8 cellular contexts compared by ENCODE assay signal in the genomic region with DNA sequence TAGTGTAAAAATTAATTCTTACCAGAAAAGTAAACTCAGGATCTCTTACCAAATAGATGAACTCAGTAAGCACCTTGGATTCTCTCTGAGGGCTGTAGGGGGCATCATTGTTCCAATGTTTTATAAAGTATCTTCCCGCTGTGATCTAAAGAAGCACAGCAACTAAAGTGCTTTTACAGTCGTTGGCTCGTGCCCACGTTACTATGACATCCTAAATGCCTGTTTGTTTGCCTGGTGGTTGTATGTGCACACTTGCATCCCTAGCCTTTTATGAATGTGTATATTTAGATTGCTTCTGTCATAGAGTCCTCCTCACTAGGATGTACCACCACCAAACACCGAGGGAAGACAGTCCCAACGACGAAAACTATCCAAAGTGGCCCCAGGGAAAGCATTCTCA. TPM values are rescaled to one million over a fixed set of nuclear protein-coding genes. Genes with fewer than 3 reads are reported as not detected.
DNase-seq lines count a peak whose midpoint lies in the region; ATAC-seq, FAIRE-seq and TF ChIP-seq lines count a peak whose summit lies in the region.

No MANE protein-coding gene starts in this region.

- H3K36me3 ChIP-seq in DOHH2 (ENCODE audit: control insufficient read depth, low read length) (peaks cover 10% of the 10 kb centered on the region; the same call in 1 of the 2 replicates), stomach (no peaks in the 10 kb centered on the region)

- peak; percentile 35 for TF ChIP-seq CTCF in DOHH2 (IDR thresholded peaks at IDR 0.05; ENCODE audit: low read depth, low read length, poor library complexity, severe bottlenecking)
- TF ChIP-seq CTCF in brain (conservative IDR thresholded peaks at IDR 0.05), result peak; percentile 64 to 75
- peak in 4 of 7 experiments; percentile 10 to 41 (median 35) for TF ChIP-seq CTCF in stomach (IDR thresholded peaks at IDR 0.05)

- no peak overlapping the region for H3K4me2 ChIP-seq in DOHH2 (ENCODE audit: low read length)

- no peaks in the 10 kb centered on the region for H3K9me3 Mint-ChIP-seq in brain
- no peaks in the 10 kb centered on the region for H3K9me3 Mint-ChIP-seq in activated naive CD8-positive, alpha-beta T cell treated with anti-CD3 and anti-CD28 coated beads for 36 hours

- H3K4me3 ChIP-seq in DOHH2 (ENCODE audit: low read length), result no peak overlapping the region
- no peak overlapping the region for H3K4me3 ChIP-seq in stomach

- TF ChIP-seq EP300 in stomach (IDR thresholded peaks at IDR 0.05), result no peak

- no peak for FAIRE-seq in GM12891 (lab: Jason Lieb, UNC)

- peaks cover 2% of the 10 kb centered on the region for H3K36me3 Mint-ChIP-seq in brain
- peaks cover 18% of the 10 kb centered on the region for H3K36me3 Mint-ChIP-seq in activated naive CD8-positive, alpha-beta T cell treated with anti-CD3 and anti-CD28 coated beads for 36 hours

- H3K9me2 ChIP-seq in DOHH2 (replicated peaks; ENCODE audit: control insufficient read depth, low read length), result no peaks in the 10 kb centered on the region

- no peaks in the 10 kb centered on the region for H3F3A ChIP-seq in DOHH2 (ENCODE audit: control insufficient read depth, insufficient read depth)

- no peaks in the 10 kb centered on the region for H3K27me3 ChIP-seq in DOHH2 (ENCODE audit: control insufficient read depth, low read length)
- no peaks in the 10 kb centered on the region for H3K27me3 ChIP-seq in stomach

- 0 out of 2 replicates have a peak, but pooled peaks cover 6% of the 10 kb centered on the region for H4K20me1 ChIP-seq in DOHH2 (ENCODE audit: control insufficient read depth, insufficient read depth, low read depth, low read length)

- WGBS in stomach, 5 donors, result 44 to 64% (median 57%) methylated on average over 7 of the region's 7 CpGs

- H3K9me3 ChIP-seq in DOHH2 (ENCODE audit: control insufficient read depth, insufficient read depth, low read length) (no peaks in the 10 kb centered on the region), stomach (no peaks in the 10 kb centered on the region)

- peak; percentile 52 for ATAC-seq in HG03159 (IDR thresholded peaks at IDR 0.05; ENCODE audit: unreplicated experiment)

- H3K79me2 ChIP-seq in DOHH2 (ENCODE audit: control insufficient read depth, low read length), result peaks cover 21% of the 10 kb centered on the region

- no peaks in the 10 kb centered on the region for H3K27me3 Mint-ChIP-seq in brain
- H3K27me3 Mint-ChIP-seq in activated naive CD8-positive, alpha-beta T cell treated with anti-CD3 and anti-CD28 coated beads for 36 hours, result no peaks in the 10 kb centered on the region

- peak overlapping the region; percentile 17 to 84 (median 55) for H3K27ac Mint-ChIP-seq in brain
- no peak overlapping the region for H3K27ac Mint-ChIP-seq in activated naive CD8-positive, alpha-beta T cell treated with anti-CD3 and anti-CD28 coated beads for 36 hours

- peaks cover 66% of the 10 kb centered on the region for H3K4me1 Mint-ChIP-seq in brain
- peaks cover 7% of the 10 kb centered on the region for H3K4me1 Mint-ChIP-seq in activated naive CD8-positive, alpha-beta T cell treated with anti-CD3 and anti-CD28 coated beads for 36 hours

- intact Hi-C loops in stomach (cut with DNase I; ENCODE audit: low total_unique reads), result no loop called here

- H3K4me1 ChIP-seq in DOHH2 (ENCODE audit: control insufficient read depth, low read length) (peaks cover 7% of the 10 kb centered on the region), stomach (peaks cover 4 to 58% (median 30%) of the 10 kb centered on the region in 4 donors)

- DNase-seq in NCI-H526 (lab: John Stamatoyannopoulos, UW), result peak; percentile 64 to 82
- peak; percentile 63 for DNase-seq in iPS-NIHi7 (ENCODE audit: extremely low spot score)
- DNase-seq in stomach, result no peak
- no peak for DNase-seq in activated naive CD8-positive, alpha-beta T cell treated with anti-CD3 and anti-CD28 coated beads for 36 hours
- DNase-seq in GM12891 (ENCODE audit: insufficient read length, low spot score), result no peak

- TF ChIP-seq POLR2A in stomach (IDR thresholded peaks at IDR 0.05), result no peak
- TF ChIP-seq POLR2A in GM12891 (IDR thresholded peaks at IDR 0.05; ENCODE audit: low read depth, low read length), result no peak

- peak overlapping the region in 1 of 5 experiments; percentile 62 for H3K4me3 Mint-ChIP-seq in brain
- H3K4me3 Mint-ChIP-seq in activated naive CD8-positive, alpha-beta T cell treated with anti-CD3 and anti-CD28 coated beads for 36 hours, result no peak overlapping the region

- H3K27ac ChIP-seq in DOHH2 (ENCODE audit: low read depth, low read length) (no peak overlapping the region), stomach (no peak overlapping the region)

TF ChIP-seq in GM12891, 5 proteins besides CTCF, POLR2A, EP300 and RAD21:
- TF ChIP-seq PAX5 (IDR thresholded peaks at IDR 0.05; ENCODE audit: insufficient read depth, low read length, severe bottlenecking), result no peak
- no peak for TF ChIP-seq TAF1 (IDR thresholded peaks at IDR 0.05; ENCODE audit: low read depth, low read length)
- no peak for TF ChIP-seq POLR2AphosphoS5 (IDR thresholded peaks at IDR 0.05; ENCODE audit: low read depth, low read length)
- no peak for TF ChIP-seq POU2F2 (IDR thresholded peaks at IDR 0.05; ENCODE audit: low read depth, low read length)
- no peak for TF ChIP-seq SPI1 (IDR thresholded peaks at IDR 0.05; ENCODE audit: low read depth, low read length)

RNA-seq across cellular contexts. Expression of a gene that starts 34.5 kb away (rescaled TPM):
- 1.9 TPM for polyA plus RNA-seq in brain (ENCODE audit: insufficient read depth, low read depth, low replicate concordance)
- total RNA-seq in stomach, result 1 to 10 TPM; 1.4 to 4.6 (median 3.0) TPM
- 1 to 10 TPM in 2 of 3 donors, under 1 TPM in 1; 1.00 to 2.8 (median 1.1) TPM for polyA plus RNA-seq in stomach
- total RNA-seq in activated naive CD8-positive, alpha-beta T cell treated with anti-CD3 and anti-CD28 coated beads for 36 hours, result 1 to 10 TPM; 7.4 to 7.9 TPM
- polyA plus RNA-seq in GM12891 (2012; ENCODE audit: low read depth, missing spikeins), result 1.8 TPM

RNA-seq across cellular contexts. Expression of a gene that starts 35.6 kb away (rescaled TPM):
- polyA plus RNA-seq in brain (ENCODE audit: insufficient read depth, low read depth, low replicate concordance) (19.4 TPM), stomach (10 to 100 TPM; 12.4 to 18.6 (median 17.9) TPM)
- total RNA-seq in stomach, result 10 to 100 TPM in 3 of 5 donors, 1 to 10 TPM in 2; 6.1 to 13.8 (median 10.5) TPM
- 1 to 10 TPM; 7.0 to 7.1 TPM for total RNA-seq in activated naive CD8-positive, alpha-beta T cell treated with anti-CD3 and anti-CD28 coated beads for 36 hours
- polyA plus RNA-seq in GM12891 (2012; ENCODE audit: low read depth, missing spikeins), result 3.1 TPM

Comparison
In these comparisons a context has a peak if more than half of its experiments do, and no peak if none do; other contexts are left out.
1. DNase-seq: peak in NCI-H526 (2 of 2) and iPS-NIHi7 (single experiment); none in stomach (single experiment), activated naive CD8-positive, alpha-beta T cell treated with anti-CD3 and anti-CD28 coated beads for 36 hours (single experiment) and GM12891 (single experiment).
2. Peak in every context shown above with its lines, with median percentiles within 50 percentile points of each other: CTCF ChIP-seq.